ENCODE assay signal across 27 cellular contexts in genomic region chr6:162026843-162027242, GRCh38.
"Had no signal": no experiment of that assay in that cellular context is flagged by ENCODE, and none has a peak within 500 bp of the region (broad histone marks: within the 10 kb centered on the region; RNA-seq: fewer than 3 reads in every experiment).

No MANE protein-coding gene starts in this region.

- ATAC-seq: foreskin keratinocyte; left lung; lower lobe of right lung; natural killer cell treated with Interleukin-12 subunit alpha and Interleukin-12 subunit beta and Interleukin-15 and Interleukin-18, amount 100 ng/mL, for 72 hours had no signal

- H3K27me3 ChIP-seq: foreskin keratinocyte, hepatocyte, left lung, neural progenitor cell, ovary, sigmoid colon, stomach had no signal

- H2AFZ ChIP-seq: hepatocyte, neural progenitor cell had no signal

- H3K27ac Mint-ChIP-seq: endodermal cell; memory B cell; mesothelial cell of epicardium; natural killer cell treated with Interleukin-12 subunit alpha and Interleukin-12 subunit beta and Interleukin-15 and Interleukin-18, amount 100 ng/mL, for 72 hours; neural progenitor cell; progenitor cell of endocrine pancreas had no signal

- H3K79me2 ChIP-seq: hepatocyte had no signal

- H3K4me3 Mint-ChIP-seq: endodermal cell; memory B cell; mesothelial cell of epicardium; natural killer cell treated with Interleukin-12 subunit alpha and Interleukin-12 subunit beta and Interleukin-15 and Interleukin-18, amount 100 ng/mL, for 72 hours; neural progenitor cell had no signal

- H3K27me3 Mint-ChIP-seq: memory B cell; natural killer cell treated with Interleukin-12 subunit alpha and Interleukin-12 subunit beta and Interleukin-15 and Interleukin-18, amount 100 ng/mL, for 72 hours had no signal

- H3K4me1 ChIP-seq: foreskin keratinocyte, left lung, lower lobe of right lung, neural progenitor cell, sigmoid colon had no signal

- H3K9ac ChIP-seq: neural progenitor cell had no signal

- FAIRE-seq: colon, endothelial cell of umbilical vein had no signal

- H3K36me3 ChIP-seq: left lung, lower lobe of right lung, neural progenitor cell, ovary, sigmoid colon, stomach had no signal

- DNase-seq: cerebellar nuclear complex; dermis blood vessel endothelial cell; endodermal cell; erythroblast; foreskin keratinocyte; head of caudate nucleus; kidney glomerular epithelial cell; left lung; lower lobe of right lung; nucleus accumbens; ovary; retina; sigmoid colon; stimulated activated CD4-positive, alpha-beta T cell treated with anti-CD3 and anti-CD28 coated beads, Interleukin-12 subunit alpha, Interleukin-12 subunit beta, amount 100 ng/mL, for 4 hours; stimulated activated naive CD4-positive, alpha-beta T cell; stomach; substantia nigra; trophoblast cell had no signal

- H3K36me3 Mint-ChIP-seq: natural killer cell treated with Interleukin-12 subunit alpha and Interleukin-12 subunit beta and Interleukin-15 and Interleukin-18, amount 100 ng/mL, for 72 hours; neural progenitor cell had no signal

- H3K27ac ChIP-seq: foreskin keratinocyte, hepatocyte, left lung, lower lobe of right lung, neural progenitor cell, ovary, sigmoid colon, skin epidermis, stomach had no signal

- H3K9me3 ChIP-seq: lower lobe of right lung, ovary, sigmoid colon, stomach had no signal

- H3K4me1 Mint-ChIP-seq: endodermal cell, memory B cell, neural progenitor cell had no signal

- H3K4me2 ChIP-seq: hepatocyte, neural progenitor cell had no signal

- H3K4me3 ChIP-seq: hepatocyte, left lung, lower lobe of right lung, neural progenitor cell, ovary, sigmoid colon, skin epidermis, stomach had no signal

- H3K9me3 Mint-ChIP-seq: endodermal cell had no signal
